ENCODE assay signal across 25 cellular contexts in genomic region chr10:80277016-80277415, GRCh38. TPM values are rescaled to one million over a fixed set of nuclear protein-coding genes. Genes with fewer than 3 reads are reported as not detected.
"Had no signal": no experiment of that assay in that cellular context is flagged by ENCODE, and none has a peak within 500 bp of the region (broad histone marks: within the 10 kb centered on the region; RNA-seq: fewer than 3 reads in every experiment).

No MANE protein-coding gene starts in this region.

- H3K9me3 ChIP-seq: esophagus muscularis mucosa, lower lobe of right lung, testis, uterus had no signal

- H3K4me3 ChIP-seq: dorsolateral prefrontal cortex, esophagus muscularis mucosa, lower lobe of right lung, testis, uterus had no signal

- H3K4me1 Mint-ChIP-seq: activated CD4-positive, alpha-beta T cell treated with anti-CD3 and anti-CD28 coated beads, Interleukin-2, amount 10 ng/mL, durations not matched to agents 7 days and 5 days; activated naive CD8-positive, alpha-beta T cell treated with anti-CD3 and anti-CD28 coated beads for 36 hours; naive B cell had no signal

- DNase-seq: activated CD4-positive, alpha-beta T cell treated with anti-CD3 and anti-CD28 coated beads, Interleukin-2, amount 10 ng/mL, durations not matched to agents 7 days and 5 days; activated CD4-positive, CD25-positive, alpha-beta regulatory T cell treated with anti-CD3 and anti-CD28 coated beads, Interleukin-2, amount 50 U/mL, for 72 hours; activated naive CD4-positive, alpha-beta T cell; activated naive CD8-positive, alpha-beta T cell treated with anti-CD3 and anti-CD28 coated beads for 36 hours; effector memory CD8-positive, alpha-beta T cell; glutamatergic neuron; hippocampal formation; left colon; lower lobe of right lung; mesendoderm; naive B cell; occipital lobe; stimulated activated CD4-positive, alpha-beta T cell treated with anti-CD3 and anti-CD28 coated beads, Interleukin-2, amount 100 ng/mL, for 48 hours; stimulated activated CD8-positive, alpha-beta memory T cell treated with anti-CD3 and anti-CD28 coated beads, Interleukin-4, amount 100 ng/mL, for 48 hours; stimulated activated naive B cell treated with anti-CD40 and anti-IgM and Interleukin-4, amounts not matched to agents 10 μg/mL and 1 μg/mL and 100 μg/mL, for 72 hours; T-helper 1 cell; testis; trophoblast cell; uterus; WERI-Rb-1 had no signal

- H3K36me3 ChIP-seq: esophagus muscularis mucosa, lower lobe of right lung, uterus, WERI-Rb-1 had no signal

- H3K27me3 Mint-ChIP-seq: activated CD4-positive, alpha-beta T cell treated with anti-CD3 and anti-CD28 coated beads, Interleukin-2, amount 10 ng/mL, durations not matched to agents 7 days and 5 days; activated naive CD8-positive, alpha-beta T cell treated with anti-CD3 and anti-CD28 coated beads for 36 hours; stimulated activated naive B cell treated with anti-CD40 and anti-IgM and Interleukin-4, amounts not matched to agents 10 μg/mL and 1 μg/mL and 100 μg/mL, for 72 hours had no signal

- ATAC-seq: effector memory CD8-positive, alpha-beta T cell; left colon; lower lobe of right lung; SK-N-SH treated with all-trans-retinoic acid at 6 μM for 48 hours; stimulated activated naive B cell treated with anti-CD40 and anti-IgM and Interleukin-4, amounts not matched to agents 10 μg/mL and 1 μg/mL and 100 μg/mL, for 72 hours had no signal

- H3K4me1 ChIP-seq: esophagus muscularis mucosa, lower lobe of right lung, uterus had no signal

- H3K27me3 ChIP-seq: esophagus muscularis mucosa, testis, uterus had no signal

- H3K9me3 Mint-ChIP-seq: activated CD4-positive, alpha-beta T cell treated with anti-CD3 and anti-CD28 coated beads, Interleukin-2, amount 10 ng/mL, durations not matched to agents 7 days and 5 days; activated naive CD8-positive, alpha-beta T cell treated with anti-CD3 and anti-CD28 coated beads for 36 hours; activated T-helper 2 cell treated with anti-CD3 and anti-CD28 coated beads, Interferon-gamma antibody, Interleukin-2, Interleukin-4, amounts not matched to agents 10 μg/mL and 5 μg/mL and 100 μg/mL, durations not matched to agents 14 hours and 24 hours and 36 hours; effector memory CD8-positive, alpha-beta T cell; naive B cell; neural crest cell; stimulated activated naive B cell treated with anti-CD40 and anti-IgM and Interleukin-4, amounts not matched to agents 10 μg/mL and 1 μg/mL and 100 μg/mL, for 72 hours had no signal

- H3K27ac ChIP-seq: esophagus muscularis mucosa, lower lobe of right lung, uterus, WERI-Rb-1 had no signal

- H3K27ac Mint-ChIP-seq: activated CD4-positive, alpha-beta T cell treated with anti-CD3 and anti-CD28 coated beads, Interleukin-2, amount 10 ng/mL, durations not matched to agents 7 days and 5 days; activated naive CD8-positive, alpha-beta T cell treated with anti-CD3 and anti-CD28 coated beads for 36 hours; activated T-helper 2 cell treated with anti-CD3 and anti-CD28 coated beads, Interferon-gamma antibody, Interleukin-2, Interleukin-4, amounts not matched to agents 10 μg/mL and 5 μg/mL and 100 μg/mL, durations not matched to agents 14 hours and 24 hours and 36 hours; effector memory CD8-positive, alpha-beta T cell; stimulated activated naive B cell treated with anti-CD40 and anti-IgM and Interleukin-4, amounts not matched to agents 10 μg/mL and 1 μg/mL and 100 μg/mL, for 72 hours had no signal

- H3K36me3 Mint-ChIP-seq: activated naive CD8-positive, alpha-beta T cell treated with anti-CD3 and anti-CD28 coated beads for 36 hours; naive B cell; stimulated activated naive B cell treated with anti-CD40 and anti-IgM and Interleukin-4, amounts not matched to agents 10 μg/mL and 1 μg/mL and 100 μg/mL, for 72 hours had no signal

- H3K4me3 Mint-ChIP-seq: activated CD4-positive, alpha-beta T cell treated with anti-CD3 and anti-CD28 coated beads, Interleukin-2, amount 10 ng/mL, durations not matched to agents 7 days and 5 days; activated naive CD8-positive, alpha-beta T cell treated with anti-CD3 and anti-CD28 coated beads for 36 hours; effector memory CD8-positive, alpha-beta T cell; naive B cell; neural crest cell; stimulated activated naive B cell treated with anti-CD40 and anti-IgM and Interleukin-4, amounts not matched to agents 10 μg/mL and 1 μg/mL and 100 μg/mL, for 72 hours had no signal

RNA-seq across cellular contexts. Expression of gene MAT1A, which starts 12.4 kb away (rescaled TPM):
- total RNA-seq: activated CD4-positive, alpha-beta T cell treated with anti-CD3 and anti-CD28 coated beads, Interleukin-2, amount 10 ng/mL, durations not matched to agents 7 days and 5 days; activated naive CD8-positive, alpha-beta T cell treated with anti-CD3 and anti-CD28 coated beads for 36 hours; activated T-helper 2 cell treated with anti-CD3 and anti-CD28 coated beads, Interferon-gamma antibody, Interleukin-2, Interleukin-4, amounts not matched to agents 10 μg/mL and 5 μg/mL and 100 μg/mL, durations not matched to agents 14 hours and 24 hours and 36 hours; esophagus muscularis mucosa; neural crest cell; occipital lobe had no signal
